In genomic region chr17:80790021-80790765, GRCh38 we compare ENCODE assay signal across 1 cellular context.
TF ChIP-seq lines count a peak whose summit lies in the region.

No MANE protein-coding gene starts in this region.

TF ChIP-seq in HCT116, 20 proteins besides CTCF, POLR2A, EP300 and RAD21 (continued from another document):
- TF ChIP-seq ZBTB33 (IDR thresholded peaks at IDR 0.05; ENCODE audit: extremely low read depth, insufficient replicate concordance, low read length) (no peak), POLR2AphosphoS5 (IDR thresholded peaks at IDR 0.05; ENCODE audit: low read depth, low read length) (no peak)
